In the genomic region with DNA sequence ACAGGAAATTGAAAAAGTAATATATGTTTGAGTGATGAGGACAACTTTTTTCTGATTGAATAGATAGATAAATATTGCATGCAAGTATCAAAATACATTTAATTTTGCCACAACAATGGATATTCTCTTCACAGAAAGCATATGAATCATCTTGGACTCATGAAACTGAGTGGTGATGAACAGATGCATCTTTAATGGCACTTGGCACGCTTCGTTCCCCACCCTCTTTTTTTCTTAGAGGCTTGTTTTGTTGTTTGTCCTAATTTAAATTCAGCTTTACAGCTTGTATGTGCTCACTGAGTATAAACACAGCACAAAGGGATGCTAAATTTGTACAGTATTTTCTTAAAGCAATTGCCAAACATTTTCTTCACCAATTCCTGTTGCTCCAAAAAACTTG, we compare ENCODE assay signal across 27 cellular contexts.
"Had no signal": no experiment of that assay in that cellular context is flagged by ENCODE, and none has a peak within 500 bp of the region (broad histone marks: within the 10 kb centered on the region; RNA-seq: fewer than 3 reads in every experiment).

No MANE protein-coding gene starts in this region.

- H3K27me3 ChIP-seq: adrenal gland, body of pancreas, esophagus muscularis mucosa, suprapubic skin, tibial artery had no signal

- ATAC-seq: body of pancreas, left lobe of liver, lower lobe of right lung, right cardiac atrium, upper lobe of right lung had no signal

- H3K36me3 ChIP-seq: adrenal gland, esophagus muscularis mucosa, lower lobe of right lung, spleen, suprapubic skin, tibial artery, upper lobe of right lung, WERI-Rb-1 had no signal

- H3K4me3 ChIP-seq: adrenal gland, body of pancreas, esophagus muscularis mucosa, lower lobe of right lung, spleen, suprapubic skin, tibial artery, upper lobe of right lung had no signal

- DNase-seq: activated CD4-positive, alpha-beta memory T cell treated with anti-CD3 and anti-CD28 coated beads for 36 hours; activated CD4-positive, alpha-beta T cell treated with anti-CD3 and anti-CD28 coated beads, Interleukin-2, amount 10 ng/mL, durations not matched to agents 24 days and 14 days; activated CD4-positive, CD25-positive, alpha-beta regulatory T cell treated with anti-CD3 and anti-CD28 coated beads, Interleukin-2, amount 50 U/mL, for 72 hours; activated CD8-positive, alpha-beta memory T cell treated with anti-CD3 and anti-CD28 coated beads, Interleukin-2, amount 50 U/mL, for 4 hours; activated effector memory CD4-positive, alpha-beta T cell treated with anti-CD3 and anti-CD28 coated beads, Interleukin-2, amount 50 U/mL, for 16 hours; activated naive CD4-positive, alpha-beta T cell treated with anti-CD3 and anti-CD28 coated beads for 36 hours; activated naive CD8-positive, alpha-beta T cell treated with anti-CD3 and anti-CD28 coated beads for 36 hours; activated T-cell treated with anti-CD3 and anti-CD28 coated beads, Interleukin-2, amount 50 U/mL, for 1 hour; adrenal gland; aorta; body of pancreas; dermis blood vessel endothelial cell; effector CD4-positive, alpha-beta T cell; kidney glomerular epithelial cell; lower lobe of right lung; mesenchymal stem cell; posterior cingulate gyrus; right cardiac atrium; spleen; stimulated activated naive CD4-positive, alpha-beta T cell; T1000; tibial artery; upper lobe of right lung; WERI-Rb-1 had no signal

- H3K9me3 ChIP-seq: adrenal gland, body of pancreas, esophagus muscularis mucosa, lower lobe of right lung, spleen, suprapubic skin, tibial artery, upper lobe of right lung had no signal
